In the genomic region with DNA sequence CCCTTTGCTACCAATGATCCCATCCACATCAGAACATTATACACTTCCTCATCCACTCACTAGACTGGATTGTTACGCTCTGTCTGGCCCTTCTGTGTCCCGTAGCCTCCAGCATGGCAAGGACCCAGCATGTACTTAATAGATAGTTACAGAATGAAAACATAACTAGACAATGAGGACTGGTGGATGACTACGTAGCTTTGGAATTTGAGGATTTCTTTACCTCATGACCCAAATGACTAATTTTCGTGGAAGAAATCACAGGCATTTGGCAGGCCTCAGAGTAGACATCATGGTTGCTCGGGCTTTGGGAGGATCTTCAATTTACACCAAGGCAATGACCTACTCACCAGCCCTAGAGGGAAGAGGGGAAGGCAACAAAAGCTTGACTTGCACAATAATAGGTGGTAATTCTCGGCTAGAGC, we compare ENCODE assay signal across 10 cellular contexts.
DNase-seq lines count a peak whose midpoint lies in the region; ATAC-seq and TF ChIP-seq lines count a peak whose summit lies in the region.
"Had no signal": no experiment of that assay in that cellular context is flagged by ENCODE, and none has a peak within 500 bp of the region (broad histone marks: within the 10 kb centered on the region; RNA-seq: fewer than 3 reads in every experiment).

No MANE protein-coding gene starts in this region.

- no peak overlapping the region for H2BK12ac ChIP-seq in trophoblast cell (ENCODE audit: low read length)

- no peak overlapping the region for H3K4ac ChIP-seq in trophoblast cell (ENCODE audit: low read depth, low read length)

- H4K91ac ChIP-seq in trophoblast cell (ENCODE audit: low read depth, low read length), result peak overlapping the region; percentile 92

- no peak overlapping the region for H4K8ac ChIP-seq in trophoblast cell (ENCODE audit: low read depth, low read length)

- no peak overlapping the region for H3K4me2 ChIP-seq in trophoblast cell (ENCODE audit: low read length)

- H3K18ac ChIP-seq in trophoblast cell (ENCODE audit: low read length), result no peak overlapping the region

- H3K14ac ChIP-seq in trophoblast cell (ENCODE audit: low read length), result no peak overlapping the region

- H2BK5ac ChIP-seq in trophoblast cell (ENCODE audit: low read depth, low read length, poor library complexity), result peak overlapping the region; percentile 24

- peaks cover 21% of the 10 kb centered on the region for H3K4me1 ChIP-seq in SJCRH30
- H3K4me1 ChIP-seq in trophoblast cell (ENCODE audit: control insufficient read depth in 1 of 2, insufficient read depth in 2 of 2, low read length in 2 of 2), result peaks cover 22 to 28% of the 10 kb centered on the region in 2 experiments

- no peak overlapping the region for H2AFZ ChIP-seq in trophoblast cell (ENCODE audit: insufficient read depth, low read length, poor library complexity)

- no peak overlapping the region for H3K9ac ChIP-seq in trophoblast cell (ENCODE audit: low read length)

- TF ChIP-seq CTCF in fibroblast of pulmonary artery (IDR thresholded peaks at IDR 0.05; ENCODE audit: low read length, missing control alignments), result no peak

- WGBS in trophoblast cell (ENCODE audit: extremely low coverage, insufficient coverage, insufficient read length), result no CpG with 5 or more reads among the region's 6 CpGs

- DNase-seq in EL, result peak; percentile 99
- peak; percentile 63 to 75 for DNase-seq in SJCRH30
- peak; percentile 98 for DNase-seq in fibroblast of pulmonary artery (ENCODE audit: low read depth)
- DNase-seq in trophoblast cell, result peak; percentile 96 to 98
- no peak for DNase-seq in pons (ENCODE audit: low spot score)
- no peak for DNase-seq in NCI-H345 treated with DMSO at 0.1 percent for 48 hours (lab: John Stamatoyannopoulos, UW; ENCODE audit: unreplicated experiment)
- DNase-seq in occipital lobe (lab: John Stamatoyannopoulos, UW), result no peak
- DNase-seq: right lobe of liver had no signal

- H2BK120ac ChIP-seq in trophoblast cell (ENCODE audit: insufficient read depth, low read length, poor library complexity), result peak overlapping the region; percentile 50

- no peak overlapping the region for H2AK5ac ChIP-seq in trophoblast cell (ENCODE audit: low read length)

- H3K27me3 ChIP-seq in SJCRH30 (no peaks in the 10 kb centered on the region), trophoblast cell (ENCODE audit: insufficient read depth, low read length) (no peaks in the 10 kb centered on the region)
- H3K27me3 ChIP-seq: right lobe of liver had no signal

- peaks cover 4% of the 10 kb centered on the region for H3K79me2 ChIP-seq in trophoblast cell (ENCODE audit: control insufficient read depth, insufficient read depth, low read length, poor library complexity)

- H4K12ac ChIP-seq in trophoblast cell (ENCODE audit: low read depth, low read length), result no peak overlapping the region

- no peak for ATAC-seq in HG03354 (IDR thresholded peaks at IDR 0.05; ENCODE audit: poor library complexity, severe bottlenecking, unreplicated experiment)
- ATAC-seq: K562 had no signal

- no peaks in the 10 kb centered on the region for H3K36me3 ChIP-seq in SJCRH30
- H3K36me3 ChIP-seq in trophoblast cell (ENCODE audit: control insufficient read depth in 1 of 2, insufficient read depth in 2 of 2, low read length in 2 of 2), result no peaks in the 10 kb centered on the region
- H3K36me3 ChIP-seq: right lobe of liver had no signal

- peak overlapping the region; percentile 77 for H3K27ac ChIP-seq in SJCRH30
- H3K27ac ChIP-seq in trophoblast cell (ENCODE audit: low read depth, low read length), result peak overlapping the region; percentile 84
- H3K27ac ChIP-seq: right lobe of liver had no signal

- peaks cover 34% of the 10 kb centered on the region for H3K79me1 ChIP-seq in trophoblast cell (ENCODE audit: low read length)

- H3K23ac ChIP-seq in trophoblast cell (ENCODE audit: low read length), result no peak overlapping the region

- H3K9me3 ChIP-seq in SJCRH30 (replicated peaks) (no peaks in the 10 kb centered on the region; the same call in 1 of the 2 replicates), trophoblast cell (ENCODE audit: insufficient read depth, low read depth, low read length) (peaks cover 1% of the 10 kb centered on the region)
- H3K9me3 ChIP-seq: right lobe of liver had no signal

- no peak overlapping the region for H3K4me3 ChIP-seq in SJCRH30
- no peak overlapping the region for H3K4me3 ChIP-seq in fibroblast of pulmonary artery (replicated peaks; ENCODE audit: low read depth, low read length)
- H3K4me3 ChIP-seq in trophoblast cell (ENCODE audit: low read depth, low read length), result no peak overlapping the region
- H3K4me3 ChIP-seq: K562, right lobe of liver had no signal

Comparison
In these comparisons a context has a peak if more than half of its experiments do, and no peak if none do; other contexts are left out.
1. DNase-seq: peak in EL (single experiment), SJCRH30 (2 of 2), fibroblast of pulmonary artery (single experiment) and trophoblast cell (2 of 2); none in pons (single experiment), NCI-H345 treated with DMSO at 0.1 percent for 48 hours (single experiment) and occipital lobe (single experiment).